Comparison of ENCODE assay signal across 17 cellular contexts in the genomic region with DNA sequence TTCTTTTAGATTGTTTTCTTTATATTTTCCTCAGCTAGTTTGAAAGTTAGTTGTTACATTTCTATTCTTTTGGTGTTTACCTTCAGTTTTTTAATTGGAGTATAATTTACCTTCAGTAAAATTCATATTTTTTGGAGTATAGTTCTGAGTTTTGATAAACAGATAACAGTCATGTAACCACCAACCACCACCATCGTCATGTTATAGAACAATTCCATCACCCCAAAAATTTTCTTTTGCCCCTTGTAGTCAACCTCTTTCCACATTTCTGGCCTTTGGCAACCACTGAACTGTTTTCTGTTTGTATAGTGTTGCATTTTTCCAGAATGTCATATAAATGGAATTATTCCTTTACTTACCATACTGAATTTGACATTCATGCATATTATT. TPM values are rescaled to one million over a fixed set of nuclear protein-coding genes. Genes with fewer than 3 reads are reported as not detected.
A peak's percentile ranks its signal among the peaks of the same experiment; 100 is the strongest.
DNase-seq lines count a peak whose midpoint lies in the region; ATAC-seq, FAIRE-seq and TF ChIP-seq lines count a peak whose summit lies in the region.
"Had no signal": no experiment of that assay in that cellular context is flagged by ENCODE, and none has a peak within 500 bp of the region (broad histone marks: within the 10 kb centered on the region; RNA-seq: fewer than 3 reads in every experiment).

No MANE protein-coding gene starts in this region.

- H3K79me2 ChIP-seq in GM23248 (ENCODE audit: insufficient read depth) = peaks cover 76% of the 10 kb centered on the region

- H2BK20ac ChIP-seq in IMR-90 (ENCODE audit: low read depth, low read length) = no peak overlapping the region

- H3K4me1 Mint-ChIP-seq in natural killer cell = peaks cover 19 to 27% of the 10 kb centered on the region in 2 donors

- no peaks in the 10 kb centered on the region for H3K36me3 Mint-ChIP-seq in natural killer cell

- no peak overlapping the region for H4K5ac ChIP-seq in IMR-90 (ENCODE audit: low read depth, low read length)

- peak overlapping the region; percentile 51; the same call in 1 of the 2 replicates for H3K4ac ChIP-seq in IMR-90 (ENCODE audit: low read depth, low read length)

- no peaks in the 10 kb centered on the region for H3K9me3 Mint-ChIP-seq in natural killer cell
- H3K9me3 Mint-ChIP-seq: activated naive CD8-positive, alpha-beta T cell treated with anti-CD3 and anti-CD28 coated beads, Interleukin-2, amount 10 ng/mL, durations not matched to agents 7 days and 5 days had no signal

- H4K20me1 ChIP-seq in IMR-90 (ENCODE audit: insufficient read depth, low read length) (no peaks in the 10 kb centered on the region), GM23248 (ENCODE audit: insufficient read depth) (no peaks in the 10 kb centered on the region)

- peak overlapping the region; percentile 75 for H3K27ac ChIP-seq in C4-2B
- H3K27ac ChIP-seq in IMR-90 (ENCODE audit: insufficient read depth, low read length) = no peak overlapping the region
- H3K27ac ChIP-seq in body of pancreas = peak overlapping the region; percentile 62 to 76 (median 71)
- no peak overlapping the region for H3K27ac ChIP-seq in GM23248
- H3K27ac ChIP-seq: cardiac muscle cell, ovary had no signal

- in situ Hi-C loops in IMR-90 (cut with MboI; ENCODE audit: low sequenced_read_pairs) (no loop called here), GM23248 (cut with MboI) (no loop called here)

- H3K27me3 Mint-ChIP-seq in natural killer cell (ENCODE audit: low read depth in 2 of 2) = no peaks in the 10 kb centered on the region
- H3K27me3 Mint-ChIP-seq: activated CD4-positive, alpha-beta T cell treated with anti-CD3 and anti-CD28 coated beads for 36 hours; activated naive CD8-positive, alpha-beta T cell treated with anti-CD3 and anti-CD28 coated beads, Interleukin-2, amount 10 ng/mL, durations not matched to agents 7 days and 5 days; B cell had no signal

- no peak overlapping the region for H3K56ac ChIP-seq in IMR-90 (ENCODE audit: extremely low read depth, insufficient read depth, low read length)

- no peak overlapping the region; the same call in 1 of the 2 replicates for H2AK5ac ChIP-seq in IMR-90 (ENCODE audit: low read depth, low read length)

- no peak overlapping the region for H4K91ac ChIP-seq in IMR-90 (ENCODE audit: insufficient read depth, low read depth, low read length)

- no TSS peak for BruUV-seq in IMR-90 (replicated peaks; lab: Mats Ljungman, UMichigan)

- ATAC-seq in IMR-90 (ENCODE audit: low read depth) (no peak), body of pancreas (no peak), natural killer cell (peak; percentile 30 to 71 (median 62)), omental fat pad (ENCODE audit: low FRiP score) (no peak)

- no peaks in the 10 kb centered on the region for H3K9me1 ChIP-seq in IMR-90 (ENCODE audit: insufficient read depth, low read length)

- H3K9ac ChIP-seq in IMR-90 (ENCODE audit: low read depth, low read length) = no peak overlapping the region
- H3K9ac ChIP-seq in GM23248 = no peak overlapping the region

- H3K23ac ChIP-seq in IMR-90 (ENCODE audit: low read depth, low read length) = no peak overlapping the region

- H3K14ac ChIP-seq in IMR-90 (replicated peaks; ENCODE audit: low read depth, low read length) = no peak overlapping the region

- FAIRE-seq in urothelium cell line (lab: Jason Lieb, UNC) = no peak
- FAIRE-seq: GM12878 had no signal

- H3K27me3 ChIP-seq in IMR-90 (ENCODE audit: control insufficient read depth, insufficient read depth, low read length) = no peaks in the 10 kb centered on the region
- H3K27me3 ChIP-seq in body of pancreas = no peaks in the 10 kb centered on the region
- no peaks in the 10 kb centered on the region for H3K27me3 ChIP-seq in GM23248 (replicated peaks; ENCODE audit: insufficient read depth)
- H3K27me3 ChIP-seq: cardiac muscle cell, ovary had no signal

- H3K9me3 ChIP-seq in IMR-90 (ENCODE audit: control insufficient read depth, insufficient read depth, low read length) (no peaks in the 10 kb centered on the region), body of pancreas (no peaks in the 10 kb centered on the region), GM23248 (ENCODE audit: low read depth) (no peaks in the 10 kb centered on the region)
- H3K9me3 ChIP-seq: ovary had no signal

- H2BK120ac ChIP-seq in IMR-90 (ENCODE audit: low read depth, low read length) = peak overlapping the region; percentile 43; the same call in 1 of the 2 replicates

- H3K4me3 Mint-ChIP-seq in natural killer cell = peak overlapping the region; percentile 55
- H3K4me3 Mint-ChIP-seq: activated CD4-positive, alpha-beta T cell treated with anti-CD3 and anti-CD28 coated beads for 36 hours; activated naive CD8-positive, alpha-beta T cell treated with anti-CD3 and anti-CD28 coated beads, Interleukin-2, amount 10 ng/mL, durations not matched to agents 7 days and 5 days; B cell had no signal

- H2AFZ ChIP-seq in IMR-90 (replicated peaks; ENCODE audit: low read length, poor library complexity) (no peak overlapping the region), GM23248 (no peak overlapping the region)

- H2AK9ac ChIP-seq in IMR-90 (replicated peaks; ENCODE audit: low read depth, low read length, poor library complexity) = no peak overlapping the region

- H3F3A ChIP-seq in GM23248 (ENCODE audit: insufficient read depth) = no peaks in the 10 kb centered on the region

- H3K27ac Mint-ChIP-seq in natural killer cell = peak overlapping the region; percentile 88 to 92
- H3K27ac Mint-ChIP-seq: activated CD4-positive, alpha-beta T cell treated with anti-CD3 and anti-CD28 coated beads for 36 hours; activated naive CD8-positive, alpha-beta T cell treated with anti-CD3 and anti-CD28 coated beads, Interleukin-2, amount 10 ng/mL, durations not matched to agents 7 days and 5 days; B cell had no signal

- intact Hi-C loops in IMR-90 (cut with micrococcal nuclease) (loop anchor here (10.0 kb wide), 1 partner anchor 283 kb away; the partner anchor contains the start of gene UBQLN1), body of pancreas (cut with DNase I) (no loop called here), natural killer cell (cut with micrococcal nuclease) (no loop called here)

- TF ChIP-seq RAD21 in IMR-90 (IDR thresholded peaks at IDR 0.05; ENCODE audit: low read length) = no peak

- peak overlapping the region in 1 of 2 experiments; percentile 93; a peak in 1 of 4 replicates for H4K8ac ChIP-seq in IMR-90 (ENCODE audit: low read depth in 2 of 2, low read length in 2 of 2)

- H3K4me2 ChIP-seq in IMR-90 (ENCODE audit: low read depth, low read length) = no peak overlapping the region
- H3K4me2 ChIP-seq in GM23248 (ENCODE audit: unreplicated experiment) = no peak overlapping the region

- DNase-seq in IMR-90 (no peak), body of pancreas (no peak), natural killer cell (no peak), GM23248 (no peak), omental fat pad (ENCODE audit: low spot score) (no peak), urothelium cell line (ENCODE audit: low spot score) (no peak)
- DNase-seq in activated naive CD4-positive, alpha-beta T cell (lab: John Stamatoyannopoulos, UW) = no peak
- DNase-seq: activated naive CD8-positive, alpha-beta T cell treated with anti-CD3 and anti-CD28 coated beads, Interleukin-2, amount 10 ng/mL, durations not matched to agents 7 days and 5 days; effector memory CD4-positive, alpha-beta T cell; GDM1; ovary; SHP77 treated with DMSO at 0.1 percent for 48 hours had no signal

- no peaks in the 10 kb centered on the region for H3K9me2 ChIP-seq in GM23248 (ENCODE audit: insufficient read depth)

- peaks cover 3% of the 10 kb centered on the region; the same call in 1 of the 2 replicates for H3K36me3 ChIP-seq in IMR-90 (ENCODE audit: control insufficient read depth, insufficient read depth, low read length)
- H3K36me3 ChIP-seq in body of pancreas (replicated peaks in 1 of 2; ENCODE audit: insufficient read depth in 1 of 2, low read depth in 2 of 2) = no peaks in the 10 kb centered on the region
- no peaks in the 10 kb centered on the region for H3K36me3 ChIP-seq in GM23248 (ENCODE audit: low read depth)
- H3K36me3 ChIP-seq: cardiac muscle cell, ovary had no signal

- peak overlapping the region; percentile 13 for H2BK5ac ChIP-seq in IMR-90 (ENCODE audit: low read depth, low read length, poor library complexity, severe bottlenecking)

- WGBS in IMR-90 (ENCODE audit: extremely low coverage in 2 of 2, insufficient read length in 1 of 2), 2 experiments = no CpG with 5 or more reads among the region's 1 CpG
- 96 to 98% methylated on average over 1 of the region's 1 CpG for WGBS in body of pancreas, 2 donors
- WGBS in GM23248 (ENCODE audit: low coverage in 1 of 2, low lambda C conversion rate in 2 of 2, missing lambda C conversion rate in 2 of 2), 2 experiments = 95 to 98% methylated on average over 1 of the region's 1 CpG

- H3K4me3 ChIP-seq in IMR-90 (ENCODE audit: insufficient read depth, low read depth, low read length) (no peak overlapping the region), body of pancreas (no peak overlapping the region), GM23248 (no peak overlapping the region)
- H3K4me3 ChIP-seq: cardiac muscle cell, GM12878, ovary had no signal

- no peak overlapping the region for H3K18ac ChIP-seq in IMR-90 (ENCODE audit: low read depth, low read length)

- dilution Hi-C loops in IMR-90 (cut with HindIII; ENCODE audit: low sequenced_read_pairs, unreplicated experiment) = no loop called here

- H3K4me1 ChIP-seq in IMR-90 (ENCODE audit: control insufficient read depth, insufficient read depth, low read length) = peaks cover 2% of the 10 kb centered on the region
- H3K4me1 ChIP-seq in body of pancreas = peaks cover 44% of the 10 kb centered on the region
- no peaks in the 10 kb centered on the region for H3K4me1 ChIP-seq in GM23248 (ENCODE audit: insufficient read depth)

- TF ChIP-seq POLR2A in IMR-90 (IDR thresholded peaks at IDR 0.05; ENCODE audit: low read depth, low read length) (no peak), body of pancreas (IDR thresholded peaks at IDR 0.05) (no peak)

- peaks cover 12 to 26% of the 10 kb centered on the region in 2 experiments for H3K79me1 ChIP-seq in IMR-90 (ENCODE audit: low read depth in 1 of 2, low read length in 2 of 2)

- H2BK15ac ChIP-seq in IMR-90 (ENCODE audit: low read depth, low read length) = no peak overlapping the region

- CTCF ChIA-PET in IMR-90 (lab: Yijun Ruan, JAX) = no interaction called here

- TF ChIP-seq CTCF in C4-2B (conservative IDR thresholded peaks at IDR 0.05) (no peak), IMR-90 (conservative IDR thresholded peaks at IDR 0.05; ENCODE audit: low read depth, low read length) (no peak), body of pancreas (IDR thresholded peaks at IDR 0.05) (no peak), natural killer cell (IDR thresholded peaks at IDR 0.05) (no peak), omental fat pad (IDR thresholded peaks at IDR 0.05) (no peak)

- POLR2A ChIA-PET in IMR-90 (lab: Charles Lee; ENCODE audit: unreplicated experiment) = no interaction called here

RNA-seq across cellular contexts. Expression of gene RMI1, which starts 6.8 kb away (rescaled TPM):
- total RNA-seq in IMR-90 (2012; rRNA removed) (6.8 and 12.8 TPM in 2 replicates), body of pancreas (1 to 10 TPM; 3.9 to 4.3 TPM), natural killer cell (1 to 10 TPM; 2.8 to 5.4 (median 3.0) TPM), omental fat pad (1 to 10 TPM; 2.0 to 8.0 (median 2.3) TPM)
- polyA plus RNA-seq in IMR-90 (2012; rRNA removed) (2.7 and 4.4 TPM in 2 replicates), GM23248 (2016; fragmentation: Nextera tagmentation; extraction: Ambion mirVana) (8.8 and 9.0 TPM in 2 replicates)
- 0.38 and 0.65 TPM in 2 replicates for polyA plus RNA-seq in IMR-90 (2012; cell fraction: cytosol; rRNA removed)
- polyA plus RNA-seq in IMR-90 (2012; cell fraction: nucleus; rRNA removed; ENCODE audit: low replicate concordance) = 0.11 and 1.7 TPM in 2 replicates
- total RNA-seq in GM23248 (2014; rRNA removed; shearing (Covaris generic)) = 5.1 and 5.7 TPM in 2 replicates

RNA-seq across cellular contexts. Expression of gene HNRNPK, which starts 7.4 kb away (rescaled TPM):
- total RNA-seq in IMR-90 (2012; rRNA removed) = 422 and 601 TPM in 2 replicates
- polyA plus RNA-seq in IMR-90 (2012; rRNA removed) = 419 and 458 TPM in 2 replicates
- polyA plus RNA-seq in IMR-90 (2012; cell fraction: cytosol; rRNA removed) = 149 and 205 TPM in 2 replicates
- polyA plus RNA-seq in IMR-90 (2012; cell fraction: nucleus; rRNA removed; ENCODE audit: low replicate concordance) = 124 and 330 TPM in 2 replicates
- 100 to 1,000 TPM; 132 to 223 TPM for total RNA-seq in body of pancreas
- 100 to 1,000 TPM; 703 to 872 (median 771) TPM for total RNA-seq in natural killer cell
- 416 and 500 TPM in 2 replicates for total RNA-seq in GM23248 (2014; rRNA removed; shearing (Covaris generic))
- polyA plus RNA-seq in GM23248 (2016; fragmentation: Nextera tagmentation; extraction: Ambion mirVana) = 369 and 370 TPM in 2 replicates
- 100 to 1,000 TPM; 417 to 565 (median 429) TPM for total RNA-seq in omental fat pad

Comparison
In these comparisons a context has a peak if more than half of its experiments do, and no peak if none do; other contexts are left out.
1. H3K27ac ChIP-seq: peak in C4-2B (single experiment) and body of pancreas (4 of 4); none in IMR-90 (single experiment) and GM23248 (single experiment).
2. ATAC-seq: peak in natural killer cell (3 of 3); none in IMR-90 (single experiment), body of pancreas (single experiment) and omental fat pad (single experiment).